1 cellular context compared by ENCODE assay signal in the genomic region with DNA sequence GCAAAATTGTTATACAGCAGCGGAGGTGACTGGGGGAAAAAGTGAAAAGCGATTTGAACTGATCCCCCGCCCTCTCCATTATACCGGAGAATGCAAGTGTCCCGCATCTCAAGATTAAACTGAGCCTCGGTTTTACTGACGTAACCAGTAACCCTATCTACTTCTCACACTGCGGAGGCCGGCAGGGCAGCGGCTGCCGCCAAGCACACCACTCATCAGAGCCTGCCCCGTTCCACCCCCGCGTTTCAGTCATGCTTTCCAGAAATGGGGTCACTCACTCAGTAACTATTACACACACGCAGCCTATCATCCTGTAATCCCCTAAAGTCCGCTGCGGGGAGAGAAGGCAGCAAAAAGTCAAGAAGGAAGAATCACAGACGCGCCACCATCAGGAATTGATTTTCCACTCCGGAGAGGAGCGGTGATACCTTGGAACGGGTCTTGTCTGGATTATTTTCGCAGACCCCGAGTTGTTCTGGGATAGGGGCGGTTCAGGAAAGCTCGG.
TF ChIP-seq lines count a peak whose summit lies in the region.

No MANE protein-coding gene starts in this region.

TF ChIP-seq in K562, 482 proteins besides CTCF, POLR2A, EP300 and RAD21 (continued from another document and continues in another):
- TF ChIP-seq, protein P1, sequence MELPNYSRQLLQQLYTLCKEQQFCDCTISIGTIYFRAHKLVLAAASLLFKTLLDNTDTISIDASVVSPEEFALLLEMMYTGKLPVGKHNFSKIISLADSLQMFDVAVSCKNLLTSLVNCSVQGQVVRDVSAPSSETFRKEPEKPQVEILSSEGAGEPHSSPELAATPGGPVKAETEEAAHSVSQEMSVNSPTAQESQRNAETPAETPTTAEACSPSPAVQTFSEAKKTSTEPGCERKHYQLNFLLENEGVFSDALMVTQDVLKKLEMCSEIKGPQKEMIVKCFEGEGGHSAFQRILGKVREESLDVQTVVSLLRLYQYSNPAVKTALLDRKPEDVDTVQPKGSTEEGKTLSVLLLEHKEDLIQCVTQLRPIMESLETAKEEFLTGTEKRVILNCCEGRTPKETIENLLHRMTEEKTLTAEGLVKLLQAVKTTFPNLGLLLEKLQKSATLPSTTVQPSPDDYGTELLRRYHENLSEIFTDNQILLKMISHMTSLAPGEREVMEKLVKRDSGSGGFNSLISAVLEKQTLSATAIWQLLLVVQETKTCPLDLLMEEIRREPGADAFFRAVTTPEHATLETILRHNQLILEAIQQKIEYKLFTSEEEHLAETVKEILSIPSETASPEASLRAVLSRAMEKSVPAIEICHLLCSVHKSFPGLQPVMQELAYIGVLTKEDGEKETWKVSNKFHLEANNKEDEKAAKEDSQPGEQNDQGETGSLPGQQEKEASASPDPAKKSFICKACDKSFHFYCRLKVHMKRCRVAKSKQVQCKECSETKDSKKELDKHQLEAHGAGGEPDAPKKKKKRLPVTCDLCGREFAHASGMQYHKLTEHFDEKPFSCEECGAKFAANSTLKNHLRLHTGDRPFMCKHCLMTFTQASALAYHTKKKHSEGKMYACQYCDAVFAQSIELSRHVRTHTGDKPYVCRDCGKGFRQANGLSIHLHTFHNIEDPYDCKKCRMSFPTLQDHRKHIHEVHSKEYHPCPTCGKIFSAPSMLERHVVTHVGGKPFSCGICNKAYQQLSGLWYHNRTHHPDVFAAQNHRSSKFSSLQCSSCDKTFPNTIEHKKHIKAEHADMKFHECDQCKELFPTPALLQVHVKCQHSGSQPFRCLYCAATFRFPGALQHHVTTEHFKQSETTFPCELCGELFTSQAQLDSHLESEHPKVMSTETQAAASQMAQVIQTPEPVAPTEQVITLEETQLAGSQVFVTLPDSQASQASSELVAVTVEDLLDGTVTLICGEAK (IDR thresholded peaks at IDR 0.05), result no peak
- TF ChIP-seq, protein P1 (CRISPR knock-in tag; IDR thresholded peaks at IDR 0.05), result no peak
- no peak for TF ChIP-seq ZNF668 (CRISPR knock-in tag; IDR thresholded peaks at IDR 0.05)
- TF ChIP-seq, protein P2, sequence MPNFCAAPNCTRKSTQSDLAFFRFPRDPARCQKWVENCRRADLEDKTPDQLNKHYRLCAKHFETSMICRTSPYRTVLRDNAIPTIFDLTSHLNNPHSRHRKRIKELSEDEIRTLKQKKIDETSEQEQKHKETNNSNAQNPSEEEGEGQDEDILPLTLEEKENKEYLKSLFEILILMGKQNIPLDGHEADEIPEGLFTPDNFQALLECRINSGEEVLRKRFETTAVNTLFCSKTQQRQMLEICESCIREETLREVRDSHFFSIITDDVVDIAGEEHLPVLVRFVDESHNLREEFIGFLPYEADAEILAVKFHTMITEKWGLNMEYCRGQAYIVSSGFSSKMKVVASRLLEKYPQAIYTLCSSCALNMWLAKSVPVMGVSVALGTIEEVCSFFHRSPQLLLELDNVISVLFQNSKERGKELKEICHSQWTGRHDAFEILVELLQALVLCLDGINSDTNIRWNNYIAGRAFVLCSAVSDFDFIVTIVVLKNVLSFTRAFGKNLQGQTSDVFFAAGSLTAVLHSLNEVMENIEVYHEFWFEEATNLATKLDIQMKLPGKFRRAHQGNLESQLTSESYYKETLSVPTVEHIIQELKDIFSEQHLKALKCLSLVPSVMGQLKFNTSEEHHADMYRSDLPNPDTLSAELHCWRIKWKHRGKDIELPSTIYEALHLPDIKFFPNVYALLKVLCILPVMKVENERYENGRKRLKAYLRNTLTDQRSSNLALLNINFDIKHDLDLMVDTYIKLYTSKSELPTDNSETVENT (CRISPR knock-in tag; IDR thresholded peaks at IDR 0.05), result no peak
- no peak for TF ChIP-seq HEY1 (CRISPR knock-in tag; IDR thresholded peaks at IDR 0.05; ENCODE audit: borderline replicate concordance)
- no peak for TF ChIP-seq ZFP36 (IDR thresholded peaks at IDR 0.05; ENCODE audit: low read depth, low read length, partially characterized antibody)
- no peak for TF ChIP-seq ILK (tag; IDR thresholded peaks at IDR 0.05; ENCODE audit: borderline replicate concordance, low read depth)
- TF ChIP-seq, protein P3, sequence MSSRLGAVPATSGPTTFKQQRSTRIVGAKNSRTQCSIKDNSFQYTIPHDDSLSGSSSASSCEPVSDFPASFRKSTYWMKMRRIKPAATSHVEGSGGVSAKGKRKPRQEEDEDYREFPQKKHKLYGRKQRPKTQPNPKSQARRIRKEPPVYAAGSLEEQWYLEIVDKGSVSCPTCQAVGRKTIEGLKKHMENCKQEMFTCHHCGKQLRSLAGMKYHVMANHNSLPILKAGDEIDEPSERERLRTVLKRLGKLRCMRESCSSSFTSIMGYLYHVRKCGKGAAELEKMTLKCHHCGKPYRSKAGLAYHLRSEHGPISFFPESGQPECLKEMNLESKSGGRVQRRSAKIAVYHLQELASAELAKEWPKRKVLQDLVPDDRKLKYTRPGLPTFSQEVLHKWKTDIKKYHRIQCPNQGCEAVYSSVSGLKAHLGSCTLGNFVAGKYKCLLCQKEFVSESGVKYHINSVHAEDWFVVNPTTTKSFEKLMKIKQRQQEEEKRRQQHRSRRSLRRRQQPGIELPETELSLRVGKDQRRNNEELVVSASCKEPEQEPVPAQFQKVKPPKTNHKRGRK (tag; IDR thresholded peaks at IDR 0.05), result no peak
- peak; percentile 67 for TF ChIP-seq EP400 (IDR thresholded peaks at IDR 0.05)
- TF ChIP-seq ZNF232 (CRISPR knock-in tag; IDR thresholded peaks at IDR 0.05), result no peak
- peak; percentile 53; the same call in 1 of the 2 replicates for TF ChIP-seq MYC (IDR thresholded peaks at IDR 0.05; ENCODE audit: low read depth, low read length)
- TF ChIP-seq MYC (CRISPR knock-in tag; IDR thresholded peaks at IDR 0.05; ENCODE audit: borderline replicate concordance, low read depth), result no peak
- peak; percentile 79 for TF ChIP-seq CBFA2T3 (IDR thresholded peaks at IDR 0.05)
- TF ChIP-seq, protein P4, sequence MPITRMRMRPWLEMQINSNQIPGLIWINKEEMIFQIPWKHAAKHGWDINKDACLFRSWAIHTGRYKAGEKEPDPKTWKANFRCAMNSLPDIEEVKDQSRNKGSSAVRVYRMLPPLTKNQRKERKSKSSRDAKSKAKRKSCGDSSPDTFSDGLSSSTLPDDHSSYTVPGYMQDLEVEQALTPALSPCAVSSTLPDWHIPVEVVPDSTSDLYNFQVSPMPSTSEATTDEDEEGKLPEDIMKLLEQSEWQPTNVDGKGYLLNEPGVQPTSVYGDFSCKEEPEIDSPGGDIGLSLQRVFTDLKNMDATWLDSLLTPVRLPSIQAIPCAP (CRISPR knock-in tag; IDR thresholded peaks at IDR 0.05; ENCODE audit: borderline replicate concordance), result no peak
- no peak; the same call in 1 of the 2 replicates for TF ChIP-seq POLR2G (IDR thresholded peaks at IDR 0.05; ENCODE audit: low read depth, low read length)
- no peak for TF ChIP-seq SLC30A9 (CRISPR knock-in tag; IDR thresholded peaks at IDR 0.05)
- TF ChIP-seq TFAM (CRISPR knock-in tag; conservative IDR thresholded peaks at IDR 0.05), result no peak
- no peak for TF ChIP-seq DDX20 (tag; IDR thresholded peaks at IDR 0.05; ENCODE audit: low read depth)
- no peak for TF ChIP-seq HNRNPL (IDR thresholded peaks at IDR 0.05; ENCODE audit: low read depth, low read length)
- TF ChIP-seq ZNF354B (CRISPR knock-in tag; IDR thresholded peaks at IDR 0.05), result no peak
- no peak; the same call in 1 of the 2 replicates for TF ChIP-seq FOXM1 (IDR thresholded peaks at IDR 0.05; ENCODE audit: low read depth)
- TF ChIP-seq FOXM1 (CRISPR knock-in tag; IDR thresholded peaks at IDR 0.05; ENCODE audit: low read depth), result no peak
- TF ChIP-seq MEF2D (tag; conservative IDR thresholded peaks at IDR 0.05; ENCODE audit: low read depth), result no peak
- TF ChIP-seq NFE2L1 (tag; IDR thresholded peaks at IDR 0.05; ENCODE audit: borderline replicate concordance, low read depth), result no peak
- TF ChIP-seq, protein P5, sequence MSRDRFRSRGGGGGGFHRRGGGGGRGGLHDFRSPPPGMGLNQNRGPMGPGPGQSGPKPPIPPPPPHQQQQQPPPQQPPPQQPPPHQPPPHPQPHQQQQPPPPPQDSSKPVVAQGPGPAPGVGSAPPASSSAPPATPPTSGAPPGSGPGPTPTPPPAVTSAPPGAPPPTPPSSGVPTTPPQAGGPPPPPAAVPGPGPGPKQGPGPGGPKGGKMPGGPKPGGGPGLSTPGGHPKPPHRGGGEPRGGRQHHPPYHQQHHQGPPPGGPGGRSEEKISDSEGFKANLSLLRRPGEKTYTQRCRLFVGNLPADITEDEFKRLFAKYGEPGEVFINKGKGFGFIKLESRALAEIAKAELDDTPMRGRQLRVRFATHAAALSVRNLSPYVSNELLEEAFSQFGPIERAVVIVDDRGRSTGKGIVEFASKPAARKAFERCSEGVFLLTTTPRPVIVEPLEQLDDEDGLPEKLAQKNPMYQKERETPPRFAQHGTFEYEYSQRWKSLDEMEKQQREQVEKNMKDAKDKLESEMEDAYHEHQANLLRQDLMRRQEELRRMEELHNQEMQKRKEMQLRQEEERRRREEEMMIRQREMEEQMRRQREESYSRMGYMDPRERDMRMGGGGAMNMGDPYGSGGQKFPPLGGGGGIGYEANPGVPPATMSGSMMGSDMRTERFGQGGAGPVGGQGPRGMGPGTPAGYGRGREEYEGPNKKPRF (IDR thresholded peaks at IDR 0.05; ENCODE audit: low read depth, low read length), result no peak
- TF ChIP-seq, protein P6, sequence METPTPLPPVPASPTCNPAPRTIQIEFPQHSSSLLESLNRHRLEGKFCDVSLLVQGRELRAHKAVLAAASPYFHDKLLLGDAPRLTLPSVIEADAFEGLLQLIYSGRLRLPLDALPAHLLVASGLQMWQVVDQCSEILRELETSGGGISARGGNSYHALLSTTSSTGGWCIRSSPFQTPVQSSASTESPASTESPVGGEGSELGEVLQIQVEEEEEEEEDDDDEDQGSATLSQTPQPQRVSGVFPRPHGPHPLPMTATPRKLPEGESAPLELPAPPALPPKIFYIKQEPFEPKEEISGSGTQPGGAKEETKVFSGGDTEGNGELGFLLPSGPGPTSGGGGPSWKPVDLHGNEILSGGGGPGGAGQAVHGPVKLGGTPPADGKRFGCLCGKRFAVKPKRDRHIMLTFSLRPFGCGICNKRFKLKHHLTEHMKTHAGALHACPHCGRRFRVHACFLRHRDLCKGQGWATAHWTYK (CRISPR knock-in tag; IDR thresholded peaks at IDR 0.05), result no peak
- peak; percentile 71 for TF ChIP-seq BHLHE40 (IDR thresholded peaks at IDR 0.05; ENCODE audit: low read length)
- TF ChIP-seq, protein P7, sequence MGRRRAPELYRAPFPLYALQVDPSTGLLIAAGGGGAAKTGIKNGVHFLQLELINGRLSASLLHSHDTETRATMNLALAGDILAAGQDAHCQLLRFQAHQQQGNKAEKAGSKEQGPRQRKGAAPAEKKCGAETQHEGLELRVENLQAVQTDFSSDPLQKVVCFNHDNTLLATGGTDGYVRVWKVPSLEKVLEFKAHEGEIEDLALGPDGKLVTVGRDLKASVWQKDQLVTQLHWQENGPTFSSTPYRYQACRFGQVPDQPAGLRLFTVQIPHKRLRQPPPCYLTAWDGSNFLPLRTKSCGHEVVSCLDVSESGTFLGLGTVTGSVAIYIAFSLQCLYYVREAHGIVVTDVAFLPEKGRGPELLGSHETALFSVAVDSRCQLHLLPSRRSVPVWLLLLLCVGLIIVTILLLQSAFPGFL (CRISPR knock-in tag; IDR thresholded peaks at IDR 0.05), result no peak
- TF ChIP-seq SAFB2 (IDR thresholded peaks at IDR 0.05; ENCODE audit: borderline replicate concordance, low read depth, low read length, severe bottlenecking), result no peak
- TF ChIP-seq RBFOX2 (IDR thresholded peaks at IDR 0.05; ENCODE audit: low read depth, low read length), result 0 out of 2 replicates have a peak, but pooled peaks have one; percentile 4
- peak; percentile 45; the same call in 1 of the 2 replicates for TF ChIP-seq SMARCE1 (IDR thresholded peaks at IDR 0.05)
- TF ChIP-seq ZBED1 (IDR thresholded peaks at IDR 0.05), result no peak
- TF ChIP-seq MBD2 (IDR thresholded peaks at IDR 0.05; ENCODE audit: borderline replicate concordance, low read depth), result no peak
- no peak for TF ChIP-seq BACH1 (tag; IDR thresholded peaks at IDR 0.05)
- TF ChIP-seq, protein P8, sequence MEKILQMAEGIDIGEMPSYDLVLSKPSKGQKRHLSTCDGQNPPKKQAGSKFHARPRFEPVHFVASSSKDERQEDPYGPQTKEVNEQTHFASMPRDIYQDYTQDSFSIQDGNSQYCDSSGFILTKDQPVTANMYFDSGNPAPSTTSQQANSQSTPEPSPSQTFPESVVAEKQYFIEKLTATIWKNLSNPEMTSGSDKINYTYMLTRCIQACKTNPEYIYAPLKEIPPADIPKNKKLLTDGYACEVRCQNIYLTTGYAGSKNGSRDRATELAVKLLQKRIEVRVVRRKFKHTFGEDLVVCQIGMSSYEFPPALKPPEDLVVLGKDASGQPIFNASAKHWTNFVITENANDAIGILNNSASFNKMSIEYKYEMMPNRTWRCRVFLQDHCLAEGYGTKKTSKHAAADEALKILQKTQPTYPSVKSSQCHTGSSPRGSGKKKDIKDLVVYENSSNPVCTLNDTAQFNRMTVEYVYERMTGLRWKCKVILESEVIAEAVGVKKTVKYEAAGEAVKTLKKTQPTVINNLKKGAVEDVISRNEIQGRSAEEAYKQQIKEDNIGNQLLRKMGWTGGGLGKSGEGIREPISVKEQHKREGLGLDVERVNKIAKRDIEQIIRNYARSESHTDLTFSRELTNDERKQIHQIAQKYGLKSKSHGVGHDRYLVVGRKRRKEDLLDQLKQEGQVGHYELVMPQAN (IDR thresholded peaks at IDR 0.05; ENCODE audit: borderline replicate concordance), result no peak
- TF ChIP-seq TEAD1 (CRISPR knock-in tag; IDR thresholded peaks at IDR 0.05), result no peak
- no peak for TF ChIP-seq ZNF586 (CRISPR knock-in tag; conservative IDR thresholded peaks at IDR 0.05)
- TF ChIP-seq, protein P9, sequence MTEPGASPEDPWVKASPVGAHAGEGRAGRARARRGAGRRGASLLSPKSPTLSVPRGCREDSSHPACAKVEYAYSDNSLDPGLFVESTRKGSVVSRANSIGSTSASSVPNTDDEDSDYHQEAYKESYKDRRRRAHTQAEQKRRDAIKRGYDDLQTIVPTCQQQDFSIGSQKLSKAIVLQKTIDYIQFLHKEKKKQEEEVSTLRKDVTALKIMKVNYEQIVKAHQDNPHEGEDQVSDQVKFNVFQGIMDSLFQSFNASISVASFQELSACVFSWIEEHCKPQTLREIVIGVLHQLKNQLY (CRISPR knock-in tag; conservative IDR thresholded peaks at IDR 0.05), result no peak
